Comparison of ENCODE assay signal across 8 cellular contexts in the genomic region with DNA sequence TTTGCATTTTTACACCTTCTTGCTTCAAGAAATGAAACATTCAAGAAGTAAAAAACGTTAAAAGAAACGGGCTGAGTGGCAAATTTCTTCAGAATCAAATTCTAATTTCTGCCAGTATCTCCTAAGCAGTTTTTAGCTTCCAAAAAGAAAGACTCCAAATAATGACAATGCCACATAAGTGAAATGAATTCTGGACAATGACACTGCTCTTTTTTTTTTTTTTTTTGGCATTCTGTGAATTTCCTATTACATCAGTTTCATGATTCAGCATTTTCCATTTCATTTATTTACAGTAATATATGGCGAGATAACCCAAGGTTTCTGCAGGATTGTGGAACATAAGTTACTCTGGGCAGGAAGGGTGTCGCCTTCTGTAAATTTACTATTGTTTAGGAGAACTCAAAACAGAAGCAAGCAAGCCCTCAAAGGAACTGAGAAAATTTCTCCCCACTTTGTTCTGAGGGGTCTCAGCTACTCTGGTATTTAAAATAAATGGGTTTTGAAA. TPM values are rescaled to one million over a fixed set of nuclear protein-coding genes. Genes with fewer than 3 reads are reported as not detected.
DNase-seq lines count a peak whose midpoint lies in the region; ATAC-seq, FAIRE-seq and TF ChIP-seq lines count a peak whose summit lies in the region.

No MANE protein-coding gene starts in this region.

- H3K4me3 Mint-ChIP-seq in activated T-cell treated with anti-CD3 and anti-CD28 coated beads, Interleukin-2, amount 50 U/mL, for 4 hours: peak overlapping the region; percentile 91
- H3K4me3 Mint-ChIP-seq in activated T-helper 1 cell treated with anti-CD3 and anti-CD28 coated beads, Interleukin-12 subunit alpha, Interleukin-12 subunit beta, Interleukin-2, Interleukin-4 antibody, amounts not matched to agents 30 ng/mL and 10 ng/mL and 1 ng/mL, durations not matched to agents 14 hours and 24 hours and 36 hours: peak overlapping the region; percentile 99

- H3K36me3 ChIP-seq in iPS-18a (ENCODE audit: control insufficient read depth, low read depth, low read length) (no peaks in the 10 kb centered on the region), thoracic aorta (no peaks in the 10 kb centered on the region)

- peak overlapping the region; percentile 72 for H3K4me3 ChIP-seq in iPS-18a (ENCODE audit: low read length)
- H3K4me3 ChIP-seq in thoracic aorta: peak overlapping the region; percentile 77

- peak overlapping the region; percentile 99 for H3K27ac Mint-ChIP-seq in activated T-helper 1 cell treated with anti-CD3 and anti-CD28 coated beads, Interleukin-12 subunit alpha, Interleukin-12 subunit beta, Interleukin-2, Interleukin-4 antibody, amounts not matched to agents 30 ng/mL and 10 ng/mL and 1 ng/mL, durations not matched to agents 14 hours and 24 hours and 36 hours

- H3K9me3 ChIP-seq in iPS-18a (ENCODE audit: control insufficient read depth, low read depth, low read length) (no peaks in the 10 kb centered on the region), thoracic aorta (no peaks in the 10 kb centered on the region)

- TF ChIP-seq CTCF in thoracic aorta (IDR thresholded peaks at IDR 0.05) (no peak), D721Med (IDR thresholded peaks at IDR 0.05; ENCODE audit: insufficient read depth, missing control alignments) (no peak)

- intact Hi-C loops in activated T-helper 1 cell treated with anti-CD3 and anti-CD28 coated beads, Interleukin-12 subunit alpha, Interleukin-12 subunit beta, Interleukin-2, Interleukin-4 antibody, amounts not matched to agents 30 ng/mL and 10 ng/mL and 1 ng/mL, durations not matched to agents 14 hours and 24 hours and 36 hours (cut with micrococcal nuclease): loop anchor here (2.0 to 10.0 kb wide), 6 partner anchors 19 to 1153 kb away; partner anchors contain the start of genes PI4K2B, RBPJ, TBC1D19 and ZCCHC4

- H3K27me3 Mint-ChIP-seq in activated T-cell treated with anti-CD3 and anti-CD28 coated beads, Interleukin-2, amount 50 U/mL, for 4 hours (ENCODE audit: low read depth): no peaks in the 10 kb centered on the region
- no peaks in the 10 kb centered on the region for H3K27me3 Mint-ChIP-seq in activated T-helper 1 cell treated with anti-CD3 and anti-CD28 coated beads, Interleukin-12 subunit alpha, Interleukin-12 subunit beta, Interleukin-2, Interleukin-4 antibody, amounts not matched to agents 30 ng/mL and 10 ng/mL and 1 ng/mL, durations not matched to agents 14 hours and 24 hours and 36 hours (ENCODE audit: insufficient read depth)

- no peak for DNase-seq in activated T-cell treated with anti-CD3 and anti-CD28 coated beads, Interleukin-2, amount 50 U/mL, for 4 hours
- DNase-seq in activated T-cell treated with anti-CD3 and anti-CD28 coated beads, Interleukin-2, amount 50 U/mL, for 48 hours: no peak
- DNase-seq in activated T-helper 1 cell treated with anti-CD3 and anti-CD28 coated beads, Interleukin-12 subunit alpha, Interleukin-12 subunit beta, Interleukin-2, Interleukin-4 antibody, amounts not matched to agents 30 ng/mL and 10 ng/mL and 1 ng/mL, durations not matched to agents 14 hours and 24 hours and 36 hours (ENCODE audit: low spot score): no peak
- no peak for DNase-seq in thoracic aorta (ENCODE audit: low spot score)
- DNase-seq in D721Med (ENCODE audit: insufficient read length, low spot score): no peak
- DNase-seq in C1 segment of cervical spinal cord (lab: John Stamatoyannopoulos, UW): no peak

- no peaks in the 10 kb centered on the region for H3K36me3 Mint-ChIP-seq in activated T-cell treated with anti-CD3 and anti-CD28 coated beads, Interleukin-2, amount 50 U/mL, for 4 hours (ENCODE audit: insufficient read depth)
- peaks cover 11% of the 10 kb centered on the region for H3K36me3 Mint-ChIP-seq in activated T-helper 1 cell treated with anti-CD3 and anti-CD28 coated beads, Interleukin-12 subunit alpha, Interleukin-12 subunit beta, Interleukin-2, Interleukin-4 antibody, amounts not matched to agents 30 ng/mL and 10 ng/mL and 1 ng/mL, durations not matched to agents 14 hours and 24 hours and 36 hours (ENCODE audit: low read depth)

- FAIRE-seq in D721Med (lab: Jason Lieb, UNC): no peak

- H3K4me1 ChIP-seq in iPS-18a (ENCODE audit: control insufficient read depth, low read depth, low read length) (peaks cover 14% of the 10 kb centered on the region), thoracic aorta (ENCODE audit: control insufficient read depth in 1 of 2, low read depth in 2 of 2) (peaks cover 7 to 14% of the 10 kb centered on the region in 2 donors)

- no peaks in the 10 kb centered on the region for H3K9me3 Mint-ChIP-seq in activated T-cell treated with anti-CD3 and anti-CD28 coated beads, Interleukin-2, amount 50 U/mL, for 4 hours
- H3K9me3 Mint-ChIP-seq in activated T-helper 1 cell treated with anti-CD3 and anti-CD28 coated beads, Interleukin-12 subunit alpha, Interleukin-12 subunit beta, Interleukin-2, Interleukin-4 antibody, amounts not matched to agents 30 ng/mL and 10 ng/mL and 1 ng/mL, durations not matched to agents 14 hours and 24 hours and 36 hours: no peaks in the 10 kb centered on the region

- peaks cover 32% of the 10 kb centered on the region for H3K27me3 ChIP-seq in iPS-18a (ENCODE audit: control insufficient read depth, insufficient read depth, low read length)
- H3K27me3 ChIP-seq in thoracic aorta (replicated peaks; ENCODE audit: insufficient read depth): no peaks in the 10 kb centered on the region

- no peak for ATAC-seq in activated T-cell treated with anti-CD3 and anti-CD28 coated beads, Interleukin-2, amount 50 U/mL, for 4 hours
- ATAC-seq in thoracic aorta (ENCODE audit: insufficient number of reproducible peaks, low FRiP score, low read depth): no peak
- ATAC-seq in HG03097 (IDR thresholded peaks at IDR 0.05; ENCODE audit: low FRiP score, unreplicated experiment): no peak

- H3K27ac ChIP-seq in iPS-18a (ENCODE audit: low read length) (no peak overlapping the region), thoracic aorta (no peak overlapping the region)

- peak overlapping the region; percentile 22 for H3K9ac ChIP-seq in iPS-18a (ENCODE audit: low read length)

- H3K4me1 Mint-ChIP-seq in activated T-cell treated with anti-CD3 and anti-CD28 coated beads, Interleukin-2, amount 50 U/mL, for 4 hours (ENCODE audit: low read depth): peaks cover 56% of the 10 kb centered on the region
- peaks cover 53% of the 10 kb centered on the region for H3K4me1 Mint-ChIP-seq in activated T-helper 1 cell treated with anti-CD3 and anti-CD28 coated beads, Interleukin-12 subunit alpha, Interleukin-12 subunit beta, Interleukin-2, Interleukin-4 antibody, amounts not matched to agents 30 ng/mL and 10 ng/mL and 1 ng/mL, durations not matched to agents 14 hours and 24 hours and 36 hours (ENCODE audit: low read depth)

RNA-seq across cellular contexts. Expression of gene SEL1L3, which starts 1.3 kb away (rescaled TPM):
- total RNA-seq in activated T-cell treated with anti-CD3 and anti-CD28 coated beads, Interleukin-2, amount 50 U/mL, for 4 hours: 10 to 100 TPM; 13.7 to 21.9 (median 19.1) TPM
- total RNA-seq in activated T-helper 1 cell treated with anti-CD3 and anti-CD28 coated beads, Interleukin-12 subunit alpha, Interleukin-12 subunit beta, Interleukin-2, Interleukin-4 antibody, amounts not matched to agents 30 ng/mL and 10 ng/mL and 1 ng/mL, durations not matched to agents 14 hours and 24 hours and 36 hours: 36.0 and 37.1 TPM in 2 replicates
- total RNA-seq in thoracic aorta: 10 to 100 TPM in 1 of 2 donors, 1 to 10 TPM in 1; 9.9 to 34.8 TPM

RNA-seq across cellular contexts. Expression of gene SMIM20, which starts 52.5 kb away (rescaled TPM):
- 10 to 100 TPM; 18.9 to 22.7 (median 19.5) TPM for total RNA-seq in activated T-cell treated with anti-CD3 and anti-CD28 coated beads, Interleukin-2, amount 50 U/mL, for 4 hours
- 19.2 and 21.5 TPM in 2 replicates for total RNA-seq in activated T-helper 1 cell treated with anti-CD3 and anti-CD28 coated beads, Interleukin-12 subunit alpha, Interleukin-12 subunit beta, Interleukin-2, Interleukin-4 antibody, amounts not matched to agents 30 ng/mL and 10 ng/mL and 1 ng/mL, durations not matched to agents 14 hours and 24 hours and 36 hours
- 10 to 100 TPM; 20.1 to 21.3 TPM for total RNA-seq in thoracic aorta
